ENCODE assay signal across 7 cellular contexts in genomic region chr18:13726972-13727331, GRCh38. TPM values are rescaled to one million over a fixed set of nuclear protein-coding genes. Genes with fewer than 3 reads are reported as not detected.
DNase-seq lines count a peak whose midpoint lies in the region; ATAC-seq, FAIRE-seq and TF ChIP-seq lines count a peak whose summit lies in the region.

No MANE protein-coding gene starts in this region.

- H3K4me3 ChIP-seq in HEK293 (ENCODE audit: low read depth, low read length) (peak overlapping the region; percentile 97), psoas muscle (peak overlapping the region; percentile 98)

- no peaks in the 10 kb centered on the region for H3K27me3 ChIP-seq in psoas muscle (ENCODE audit: insufficient read depth in 3 of 3, low read length in 2 of 3)

- DNase-seq in GM12891 (ENCODE audit: insufficient read length, low spot score) = peak; percentile 7
- peak; percentile 75 for DNase-seq in NCI-H146 treated with DMSO at 0.1 percent for 48 hours (lab: John Stamatoyannopoulos, UW; ENCODE audit: unreplicated experiment)
- peak; percentile 40 for DNase-seq in activated naive CD4-positive, alpha-beta T cell treated with anti-CD3 and anti-CD28 coated beads, Interleukin-2, amount 50 U/mL, for 16 hours
- DNase-seq in left cardiac atrium = peak; percentile 68
- peak; percentile 59 to 84 for DNase-seq in psoas muscle
- DNase-seq in T-helper 9 cell = no peak

- intact Hi-C loops in left cardiac atrium (cut with DNase I) = loop anchor here (5.0 to 10.0 kb wide), 3 partner anchors 112 to 172 kb away; no protein-coding TSS in a partner anchor
- intact Hi-C loops in psoas muscle (cut with DNase I) = loop anchor here (5.0 to 10.0 kb wide), 2 partner anchors 170 to 172 kb away; no protein-coding TSS in a partner anchor

- peak; percentile 58 to 63 for ATAC-seq in left cardiac atrium
- ATAC-seq in psoas muscle = peak; percentile 69 to 82 (median 78)

- peak; percentile 74 for FAIRE-seq in GM12891 (lab: Jason Lieb, UNC)

- POLR2A ChIA-PET in HEK293 (lab: Yijun Ruan, JAX) = interaction anchor here (0.7 to 2.1 kb wide), 6 partner anchors 9 to 1350 kb away, joined by 3 to 9 read pairs (median 4); partner anchors contain the start of genes AFG3L2 and CEP192

- peaks cover 11% of the 10 kb centered on the region; the same call in 1 of the 2 replicates for H3K4me1 ChIP-seq in HEK293 (ENCODE audit: control insufficient read depth, insufficient read depth, low read length)
- H3K4me1 ChIP-seq in psoas muscle = peaks cover 23% of the 10 kb centered on the region

- no peaks in the 10 kb centered on the region for H3K9me3 ChIP-seq in HEK293 (ENCODE audit: control insufficient read depth, insufficient read depth, low read depth, low read length)
- H3K9me3 ChIP-seq in psoas muscle = no peaks in the 10 kb centered on the region

- CTCF ChIA-PET in HEK293 (lab: Yijun Ruan, JAX) = interaction anchor here (0.6 to 1.4 kb wide), 3 partner anchors 14 to 97 kb away, joined by 3 to 5 read pairs (median 4); partner anchors contain the start of gene MC5R

- WGBS in psoas muscle, 3 donors = 0 to 1% (median 1%) methylated on average over 30 of the region's 30 CpGs

- H3K27ac ChIP-seq in HEK293 (ENCODE audit: extremely low read depth, low read depth, low read length) (peak overlapping the region; percentile 71), psoas muscle (peak overlapping the region; percentile 100)

- TF ChIP-seq CTCF in HEK293 (tag by site-specific recombination; IDR thresholded peaks at IDR 0.05) (no peak), psoas muscle (IDR thresholded peaks at IDR 0.05) (no peak)

- TF ChIP-seq POLR2A in GM12891 (IDR thresholded peaks at IDR 0.05; ENCODE audit: low read depth, low read length) = no peak

- H3K36me3 ChIP-seq in HEK293 (ENCODE audit: control insufficient read depth in 2 of 2, insufficient read depth in 1 of 2, low read length in 2 of 2) (peaks cover 3 to 6% of the 10 kb centered on the region in 2 experiments), psoas muscle (ENCODE audit: insufficient read depth in 1 of 2, low read depth in 1 of 2) (peaks cover 0 to 8% of the 10 kb centered on the region in 2 donors)

TF ChIP-seq in GM12891, 5 proteins besides CTCF, POLR2A, EP300 and RAD21:
- TF ChIP-seq TAF1 (IDR thresholded peaks at IDR 0.05; ENCODE audit: low read depth, low read length) (no peak), POLR2AphosphoS5 (IDR thresholded peaks at IDR 0.05; ENCODE audit: low read depth, low read length) (no peak)

TF ChIP-seq in HEK293, 187 proteins besides CTCF, POLR2A, EP300 and RAD21:
- TF ChIP-seq ZNF184 (tag by site-specific recombination; IDR thresholded peaks at IDR 0.05) (no peak), ZNF747 (tag by site-specific recombination; IDR thresholded peaks at IDR 0.05) (no peak), ZNF830 (tag by site-specific recombination; IDR thresholded peaks at IDR 0.05; ENCODE audit: low read depth) (no peak), ZNF501 (tag by site-specific recombination; IDR thresholded peaks at IDR 0.05) (0 out of 2 replicates have a peak, but pooled peaks have one; percentile 0), ZNF10 (tag by site-specific recombination; IDR thresholded peaks at IDR 0.05) (no peak), RBAK (tag by site-specific recombination; IDR thresholded peaks at IDR 0.05) (no peak), ZSCAN16 (tag by site-specific recombination; IDR thresholded peaks at IDR 0.05) (no peak), ZNF341 (tag by site-specific recombination; IDR thresholded peaks at IDR 0.05; ENCODE audit: low read depth) (peak; percentile 72)
- TF ChIP-seq, protein P1, sequence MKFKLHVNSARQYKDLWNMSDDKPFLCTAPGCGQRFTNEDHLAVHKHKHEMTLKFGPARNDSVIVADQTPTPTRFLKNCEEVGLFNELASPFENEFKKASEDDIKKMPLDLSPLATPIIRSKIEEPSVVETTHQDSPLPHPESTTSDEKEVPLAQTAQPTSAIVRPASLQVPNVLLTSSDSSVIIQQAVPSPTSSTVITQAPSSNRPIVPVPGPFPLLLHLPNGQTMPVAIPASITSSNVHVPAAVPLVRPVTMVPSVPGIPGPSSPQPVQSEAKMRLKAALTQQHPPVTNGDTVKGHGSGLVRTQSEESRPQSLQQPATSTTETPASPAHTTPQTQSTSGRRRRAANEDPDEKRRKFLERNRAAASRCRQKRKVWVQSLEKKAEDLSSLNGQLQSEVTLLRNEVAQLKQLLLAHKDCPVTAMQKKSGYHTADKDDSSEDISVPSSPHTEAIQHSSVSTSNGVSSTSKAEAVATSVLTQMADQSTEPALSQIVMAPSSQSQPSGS (tag by site-specific recombination; IDR thresholded peaks at IDR 0.05; ENCODE audit: low read depth) = no peak
- TF ChIP-seq, protein P2, sequence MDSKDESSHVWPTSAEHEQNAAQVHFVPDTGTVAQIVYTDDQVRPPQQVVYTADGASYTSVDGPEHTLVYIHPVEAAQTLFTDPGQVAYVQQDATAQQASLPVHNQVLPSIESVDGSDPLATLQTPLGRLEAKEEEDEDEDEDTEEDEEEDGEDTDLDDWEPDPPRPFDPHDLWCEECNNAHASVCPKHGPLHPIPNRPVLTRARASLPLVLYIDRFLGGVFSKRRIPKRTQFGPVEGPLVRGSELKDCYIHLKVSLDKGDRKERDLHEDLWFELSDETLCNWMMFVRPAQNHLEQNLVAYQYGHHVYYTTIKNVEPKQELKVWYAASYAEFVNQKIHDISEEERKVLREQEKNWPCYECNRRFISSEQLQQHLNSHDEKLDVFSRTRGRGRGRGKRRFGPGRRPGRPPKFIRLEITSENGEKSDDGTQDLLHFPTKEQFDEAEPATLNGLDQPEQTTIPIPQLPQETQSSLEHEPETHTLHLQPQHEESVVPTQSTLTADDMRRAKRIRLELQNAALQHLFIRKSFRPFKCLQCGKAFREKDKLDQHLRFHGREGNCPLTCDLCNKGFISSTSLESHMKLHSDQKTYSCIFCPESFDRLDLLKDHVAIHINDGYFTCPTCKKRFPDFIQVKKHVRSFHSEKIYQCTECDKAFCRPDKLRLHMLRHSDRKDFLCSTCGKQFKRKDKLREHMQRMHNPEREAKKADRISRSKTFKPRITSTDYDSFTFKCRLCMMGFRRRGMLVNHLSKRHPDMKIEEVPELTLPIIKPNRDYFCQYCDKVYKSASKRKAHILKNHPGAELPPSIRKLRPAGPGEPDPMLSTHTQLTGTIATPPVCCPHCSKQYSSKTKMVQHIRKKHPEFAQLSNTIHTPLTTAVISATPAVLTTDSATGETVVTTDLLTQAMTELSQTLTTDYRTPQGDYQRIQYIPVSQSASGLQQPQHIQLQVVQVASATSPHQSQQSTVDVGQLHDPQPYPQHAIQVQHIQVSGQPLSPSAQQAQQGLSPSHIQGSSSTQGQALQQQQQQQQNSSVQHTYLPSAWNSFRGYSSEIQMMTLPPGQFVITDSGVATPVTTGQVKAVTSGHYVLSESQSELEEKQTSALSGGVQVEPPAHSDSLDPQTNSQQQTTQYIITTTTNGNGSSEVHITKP (tag by site-specific recombination; IDR thresholded peaks at IDR 0.05) = no peak
TF ChIP-seq in HEK293: peak in this region for 2.

RNA-seq across cellular contexts. Expression of gene RNMT, which starts 0.5 kb away (rescaled TPM):
- 28.3 TPM for polyA plus RNA-seq in GM12891 (2012; ENCODE audit: low read depth, missing spikeins)
- total RNA-seq in left cardiac atrium (10 to 100 TPM; 21.9 to 39.1 TPM), psoas muscle (10 to 100 TPM; 19.2 to 29.2 (median 25.7) TPM)
- polyA plus RNA-seq in psoas muscle = 10 to 100 TPM; 15.0 to 22.1 (median 20.6) TPM

RNA-seq across cellular contexts. Expression of gene FAM210A, which starts 0.6 kb away (rescaled TPM):
- 16.8 TPM for polyA plus RNA-seq in GM12891 (2012; ENCODE audit: low read depth, missing spikeins)
- total RNA-seq in left cardiac atrium (10 to 100 TPM; 39.7 to 58.4 TPM), psoas muscle (10 to 100 TPM; 24.7 to 43.1 (median 26.9) TPM)
- 10 to 100 TPM; 11.4 to 45.8 (median 31.4) TPM for polyA plus RNA-seq in psoas muscle
